Comparison of ENCODE assay signal across 21 cellular contexts in genomic region chr10:6650580-6650979, GRCh38.
DNase-seq lines count a peak whose midpoint lies in the region; ATAC-seq, FAIRE-seq and TF ChIP-seq lines count a peak whose summit lies in the region.
"Had no signal": no experiment of that assay in that cellular context is flagged by ENCODE, and none has a peak within 500 bp of the region (broad histone marks: within the 10 kb centered on the region; RNA-seq: fewer than 3 reads in every experiment).

No MANE protein-coding gene starts in this region.

- CTCF ChIA-PET in activated CD4-positive, alpha-beta memory T cell treated with anti-CD3 and anti-CD28 coated beads for 36 hours (lab: Charles Lee), result interaction anchor here (0.9 to 1.0 kb wide), 2 partner anchors 9 to 13 kb away, joined by 3 to 4 read pairs; no protein-coding TSS in a partner anchor
- CTCF ChIA-PET in activated CD4-positive, alpha-beta memory T cell treated with anti-CD3 and anti-CD28 coated beads, Interleukin-2, amount 10 ng/mL, durations not matched to agents 7 days and 5 days (lab: Charles Lee), result no interaction called here
- CTCF ChIA-PET in HepG2 (lab: Yijun Ruan, JAX; ENCODE audit: low intra/inter-chr PET ratio, low total read pairs), result no interaction called here

- no peaks in the 10 kb centered on the region for H3K36me3 ChIP-seq in HepG2 (replicated peaks in 1 of 2; ENCODE audit: control insufficient read depth in 1 of 2, insufficient read depth in 2 of 2, low read length in 2 of 2)
- no peaks in the 10 kb centered on the region for H3K36me3 ChIP-seq in right lobe of liver
- H3K36me3 ChIP-seq: HAP-1 had no signal

- peak; percentile 55 for DNase-seq in activated CD4-positive, alpha-beta memory T cell treated with anti-CD3 and anti-CD28 coated beads for 36 hours
- no peak for DNase-seq in activated CD4-positive, alpha-beta memory T cell treated with anti-CD3 and anti-CD28 coated beads, Interleukin-2, amount 10 ng/mL, durations not matched to agents 7 days and 5 days
- no peak for DNase-seq in HepG2 (ENCODE audit: low spot score)
- DNase-seq in right lobe of liver, result no peak
- peak; percentile 22 for DNase-seq in Ammon's horn (ENCODE audit: low spot score)
- DNase-seq in stimulated activated effector memory CD8-positive, alpha-beta T cell treated with anti-CD3 and anti-CD28 coated beads, Interleukin-12 subunit alpha, Interleukin-12 subunit beta, amount 100 ng/mL, for 72 hours (ENCODE audit: low spot score in 2 of 2), result no peak
- DNase-seq in stimulated activated naive B cell treated with anti-CD40 and anti-IgM and Interleukin-4, amounts not matched to agents 10 μg/mL and 1 μg/mL and 100 μg/mL, for 72 hours, result no peak
- DNase-seq: 8988T; AML-193; C1 segment of cervical spinal cord; Caco-2; CD8-positive, alpha-beta T cell; DMS153; DND-41; GOT3; HFFc6 had no signal

- no TSS peak for BruUV-seq in HepG2 (replicated peaks; lab: Mats Ljungman, UMichigan)

- TF ChIP-seq POLR2A in HepG2 (IDR thresholded peaks at IDR 0.05; ENCODE audit: insufficient read depth in 1 of 2, low read depth in 2 of 2, low read length in 2 of 2) (no peak), right lobe of liver (IDR thresholded peaks at IDR 0.05) (no peak)

- H3K9me3 ChIP-seq in HepG2 (ENCODE audit: low read length), result no peaks in the 10 kb centered on the region
- no peaks in the 10 kb centered on the region for H3K9me3 ChIP-seq in right lobe of liver
- H3K9me3 ChIP-seq: A549, Caco-2, HAP-1 had no signal

- ATAC-seq in HepG2 (no peak), right lobe of liver (no peak)
- peak; percentile 34 for ATAC-seq in stimulated activated effector memory CD8-positive, alpha-beta T cell treated with anti-CD3 and anti-CD28 coated beads, Interleukin-12 subunit alpha, Interleukin-12 subunit beta, amount 100 ng/mL, for 72 hours
- ATAC-seq in stimulated activated naive B cell treated with anti-CD40 and anti-IgM and Interleukin-4, amounts not matched to agents 10 μg/mL and 1 μg/mL and 100 μg/mL, for 72 hours (replicated peaks), result no peak
- ATAC-seq: A549; CD8-positive, alpha-beta T cell had no signal

- FAIRE-seq in HepG2 (lab: Jason Lieb, UNC), result no peak
- FAIRE-seq: A549, G401.6, GM12892, H54 had no signal

- H3K4me1 Mint-ChIP-seq in activated CD4-positive, alpha-beta memory T cell treated with anti-CD3 and anti-CD28 coated beads for 36 hours (ENCODE audit: low read depth), result peaks cover 38% of the 10 kb centered on the region
- H3K4me1 Mint-ChIP-seq in activated CD4-positive, alpha-beta memory T cell treated with anti-CD3 and anti-CD28 coated beads, Interleukin-2, amount 10 ng/mL, durations not matched to agents 7 days and 5 days, result peaks cover 26% of the 10 kb centered on the region
- peaks cover 21% of the 10 kb centered on the region for H3K4me1 Mint-ChIP-seq in stimulated activated effector memory CD8-positive, alpha-beta T cell treated with anti-CD3 and anti-CD28 coated beads, Interleukin-12 subunit alpha, Interleukin-12 subunit beta, amount 100 ng/mL, for 72 hours
- no peaks in the 10 kb centered on the region for H3K4me1 Mint-ChIP-seq in stimulated activated naive B cell treated with anti-CD40 and anti-IgM and Interleukin-4, amounts not matched to agents 10 μg/mL and 1 μg/mL and 100 μg/mL, for 72 hours

- H3K4me3 Mint-ChIP-seq in activated CD4-positive, alpha-beta memory T cell treated with anti-CD3 and anti-CD28 coated beads for 36 hours, result no peak overlapping the region
- H3K4me3 Mint-ChIP-seq in activated CD4-positive, alpha-beta memory T cell treated with anti-CD3 and anti-CD28 coated beads, Interleukin-2, amount 10 ng/mL, durations not matched to agents 7 days and 5 days, result no peak overlapping the region
- H3K4me3 Mint-ChIP-seq in stimulated activated effector memory CD8-positive, alpha-beta T cell treated with anti-CD3 and anti-CD28 coated beads, Interleukin-12 subunit alpha, Interleukin-12 subunit beta, amount 100 ng/mL, for 72 hours, result no peak overlapping the region
- H3K4me3 Mint-ChIP-seq in stimulated activated naive B cell treated with anti-CD40 and anti-IgM and Interleukin-4, amounts not matched to agents 10 μg/mL and 1 μg/mL and 100 μg/mL, for 72 hours, result no peak overlapping the region
- H3K4me3 Mint-ChIP-seq: CD8-positive, alpha-beta T cell; HFFc6 had no signal

- WGBS in HepG2 (ENCODE audit: low lambda C conversion rate), result 18% methylated on average over 6 of the region's 6 CpGs
- 67% methylated on average over 6 of the region's 6 CpGs for WGBS in right lobe of liver (ENCODE audit: insufficient coverage, low coverage, low lambda C conversion rate, missing lambda C conversion rate)

- no peak for TF ChIP-seq RAD21 in HepG2 (CRISPR knock-in tag; IDR thresholded peaks at IDR 0.05)

- intact Hi-C loops in activated CD4-positive, alpha-beta memory T cell treated with anti-CD3 and anti-CD28 coated beads for 36 hours (cut with micrococcal nuclease), result loop anchor here (1.0 kb wide), 1 partner anchor 15 kb away; no protein-coding TSS in a partner anchor
- intact Hi-C loops in HepG2 (cut with micrococcal nuclease; ENCODE audit: unreplicated experiment) (no loop called here), right lobe of liver (cut with DNase I) (no loop called here)

- no peak overlapping the region for H3K27ac Mint-ChIP-seq in activated CD4-positive, alpha-beta memory T cell treated with anti-CD3 and anti-CD28 coated beads for 36 hours
- no peak overlapping the region for H3K27ac Mint-ChIP-seq in activated CD4-positive, alpha-beta memory T cell treated with anti-CD3 and anti-CD28 coated beads, Interleukin-2, amount 10 ng/mL, durations not matched to agents 7 days and 5 days
- peak overlapping the region; percentile 8 for H3K27ac Mint-ChIP-seq in stimulated activated effector memory CD8-positive, alpha-beta T cell treated with anti-CD3 and anti-CD28 coated beads, Interleukin-12 subunit alpha, Interleukin-12 subunit beta, amount 100 ng/mL, for 72 hours
- no peak overlapping the region for H3K27ac Mint-ChIP-seq in stimulated activated naive B cell treated with anti-CD40 and anti-IgM and Interleukin-4, amounts not matched to agents 10 μg/mL and 1 μg/mL and 100 μg/mL, for 72 hours
- H3K27ac Mint-ChIP-seq: CD8-positive, alpha-beta T cell; HFFc6 had no signal

- no peak overlapping the region for H3K9ac ChIP-seq in HepG2 (ENCODE audit: insufficient read depth, low read depth, low read length)

- H3K36me3 Mint-ChIP-seq in activated CD4-positive, alpha-beta memory T cell treated with anti-CD3 and anti-CD28 coated beads for 36 hours, result no peaks in the 10 kb centered on the region
- no peaks in the 10 kb centered on the region for H3K36me3 Mint-ChIP-seq in activated CD4-positive, alpha-beta memory T cell treated with anti-CD3 and anti-CD28 coated beads, Interleukin-2, amount 10 ng/mL, durations not matched to agents 7 days and 5 days (ENCODE audit: low read depth)
- H3K36me3 Mint-ChIP-seq in stimulated activated effector memory CD8-positive, alpha-beta T cell treated with anti-CD3 and anti-CD28 coated beads, Interleukin-12 subunit alpha, Interleukin-12 subunit beta, amount 100 ng/mL, for 72 hours, result no peaks in the 10 kb centered on the region
- H3K36me3 Mint-ChIP-seq in stimulated activated naive B cell treated with anti-CD40 and anti-IgM and Interleukin-4, amounts not matched to agents 10 μg/mL and 1 μg/mL and 100 μg/mL, for 72 hours, result no peaks in the 10 kb centered on the region
- H3K36me3 Mint-ChIP-seq: CD8-positive, alpha-beta T cell had no signal

- POLR2A ChIA-PET in activated CD4-positive, alpha-beta memory T cell treated with anti-CD3 and anti-CD28 coated beads for 36 hours (lab: Charles Lee), result interaction anchor here (0.6 kb wide), 1 partner anchor 15 kb away, joined by 4 read pairs; no protein-coding TSS in a partner anchor
- POLR2A ChIA-PET in activated CD4-positive, alpha-beta memory T cell treated with anti-CD3 and anti-CD28 coated beads, Interleukin-2, amount 10 ng/mL, durations not matched to agents 7 days and 5 days (lab: Charles Lee), result interaction anchor here (1.4 kb wide), 1 partner anchor 70 kb away, joined by 4 read pairs; the partner anchor contains the start of gene PRKCQ
- POLR2A ChIA-PET in HepG2 (lab: Yijun Ruan, JAX), result no interaction called here

- H3K27me3 Mint-ChIP-seq in activated CD4-positive, alpha-beta memory T cell treated with anti-CD3 and anti-CD28 coated beads for 36 hours, result no peaks in the 10 kb centered on the region
- peaks cover 4% of the 10 kb centered on the region for H3K27me3 Mint-ChIP-seq in activated CD4-positive, alpha-beta memory T cell treated with anti-CD3 and anti-CD28 coated beads, Interleukin-2, amount 10 ng/mL, durations not matched to agents 7 days and 5 days
- H3K27me3 Mint-ChIP-seq in stimulated activated naive B cell treated with anti-CD40 and anti-IgM and Interleukin-4, amounts not matched to agents 10 μg/mL and 1 μg/mL and 100 μg/mL, for 72 hours, result peaks cover under 1 to 14% of the 10 kb centered on the region in 2 donors

- H3K4me3 ChIP-seq in HepG2 (replicated peaks in 1 of 3; ENCODE audit: insufficient read depth in 1 of 3, low read depth in 2 of 3, low read length in 3 of 3), result no peak overlapping the region
- H3K4me3 ChIP-seq in right lobe of liver, result no peak overlapping the region
- H3K4me3 ChIP-seq: A549, HAP-1 had no signal

- no peaks in the 10 kb centered on the region for H3K4me1 ChIP-seq in HepG2 (ENCODE audit: insufficient read depth, low read length)
- H3K4me1 ChIP-seq in right lobe of liver, result no peaks in the 10 kb centered on the region
- H3K4me1 ChIP-seq: A549, Caco-2, HAP-1 had no signal

- H3K4me2 ChIP-seq in HepG2 (ENCODE audit: low read depth, low read length), result no peak overlapping the region

- H3K9me3 Mint-ChIP-seq in activated CD4-positive, alpha-beta memory T cell treated with anti-CD3 and anti-CD28 coated beads for 36 hours, result peaks cover 3% of the 10 kb centered on the region
- no peaks in the 10 kb centered on the region for H3K9me3 Mint-ChIP-seq in activated CD4-positive, alpha-beta memory T cell treated with anti-CD3 and anti-CD28 coated beads, Interleukin-2, amount 10 ng/mL, durations not matched to agents 7 days and 5 days
- H3K9me3 Mint-ChIP-seq in stimulated activated effector memory CD8-positive, alpha-beta T cell treated with anti-CD3 and anti-CD28 coated beads, Interleukin-12 subunit alpha, Interleukin-12 subunit beta, amount 100 ng/mL, for 72 hours, result no peaks in the 10 kb centered on the region
- no peaks in the 10 kb centered on the region for H3K9me3 Mint-ChIP-seq in stimulated activated naive B cell treated with anti-CD40 and anti-IgM and Interleukin-4, amounts not matched to agents 10 μg/mL and 1 μg/mL and 100 μg/mL, for 72 hours
- H3K9me3 Mint-ChIP-seq: CD8-positive, alpha-beta T cell; HFFc6 had no signal

- TF ChIP-seq EP300 in HepG2 (IDR thresholded peaks at IDR 0.05; ENCODE audit: low read depth in 2 of 2, low read length in 2 of 2), result no peak
- no peak for TF ChIP-seq EP300 in HepG2 (CRISPR knock-in tag; IDR thresholded peaks at IDR 0.05; ENCODE audit: borderline replicate concordance)

- H3K27me3 ChIP-seq in HepG2 (ENCODE audit: control insufficient read depth in 1 of 2, insufficient read depth in 2 of 2, low read length in 2 of 2), result no peaks in the 10 kb centered on the region; a peak in 3 of 5 replicates
- H3K27me3 ChIP-seq in right lobe of liver, result no peaks in the 10 kb centered on the region

- in situ Hi-C loops in HepG2 (cut with HindIII; ENCODE audit: extremely low pct_ligation_motif_present, low pct_unique_long_range_greater_than_20kb), result no loop called here

- H3K79me2 ChIP-seq in HepG2 (ENCODE audit: insufficient read depth, low read length), result no peaks in the 10 kb centered on the region

- TF ChIP-seq CTCF in HepG2 (CRISPR knock-in tag; IDR thresholded peaks at IDR 0.05) (no peak), right lobe of liver (IDR thresholded peaks at IDR 0.05) (no peak)

- H2AFZ ChIP-seq in HepG2 (ENCODE audit: low read length), result no peak overlapping the region

- H3K27ac ChIP-seq in HepG2 (ENCODE audit: extremely low read length, insufficient read depth, low read length), result no peak overlapping the region
- H3K27ac ChIP-seq in right lobe of liver, result no peak overlapping the region
- H3K27ac ChIP-seq: A549 had no signal

- H4K20me1 ChIP-seq in HepG2 (ENCODE audit: insufficient read depth, low read length), result no peaks in the 10 kb centered on the region

Comparison
In these comparisons a context has a peak if more than half of its experiments do, and no peak if none do; other contexts are left out.
1. DNase-seq: peak in activated CD4-positive, alpha-beta memory T cell treated with anti-CD3 and anti-CD28 coated beads for 36 hours (single experiment) and Ammon's horn (single experiment); none in activated CD4-positive, alpha-beta memory T cell treated with anti-CD3 and anti-CD28 coated beads, Interleukin-2, amount 10 ng/mL, durations not matched to agents 7 days and 5 days (single experiment), HepG2 (single experiment), right lobe of liver (0 of 3), stimulated activated effector memory CD8-positive, alpha-beta T cell treated with anti-CD3 and anti-CD28 coated beads, Interleukin-12 subunit alpha, Interleukin-12 subunit beta, amount 100 ng/mL, for 72 hours (0 of 2) and stimulated activated naive B cell treated with anti-CD40 and anti-IgM and Interleukin-4, amounts not matched to agents 10 μg/mL and 1 μg/mL and 100 μg/mL, for 72 hours (single experiment).